ENCODE assay signal across 1 cellular context in genomic region chr1:153565529-153566374, GRCh38.
TF ChIP-seq lines count a peak whose summit lies in the region.

Gene S100A2 (minus strand): TSS chr1:153565844. CDS start chr1:153563877, 1,967 bp downstream.

TF ChIP-seq in H1, 55 proteins besides CTCF, POLR2A, EP300 and RAD21 (continued from another document):
- TF ChIP-seq JUN (IDR thresholded peaks at IDR 0.05; ENCODE audit: low read depth, low read length): no peak
- TF ChIP-seq, protein P1, sequence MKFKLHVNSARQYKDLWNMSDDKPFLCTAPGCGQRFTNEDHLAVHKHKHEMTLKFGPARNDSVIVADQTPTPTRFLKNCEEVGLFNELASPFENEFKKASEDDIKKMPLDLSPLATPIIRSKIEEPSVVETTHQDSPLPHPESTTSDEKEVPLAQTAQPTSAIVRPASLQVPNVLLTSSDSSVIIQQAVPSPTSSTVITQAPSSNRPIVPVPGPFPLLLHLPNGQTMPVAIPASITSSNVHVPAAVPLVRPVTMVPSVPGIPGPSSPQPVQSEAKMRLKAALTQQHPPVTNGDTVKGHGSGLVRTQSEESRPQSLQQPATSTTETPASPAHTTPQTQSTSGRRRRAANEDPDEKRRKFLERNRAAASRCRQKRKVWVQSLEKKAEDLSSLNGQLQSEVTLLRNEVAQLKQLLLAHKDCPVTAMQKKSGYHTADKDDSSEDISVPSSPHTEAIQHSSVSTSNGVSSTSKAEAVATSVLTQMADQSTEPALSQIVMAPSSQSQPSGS (IDR thresholded peaks at IDR 0.05; ENCODE audit: low read length): no peak
- TF ChIP-seq, protein P2, sequence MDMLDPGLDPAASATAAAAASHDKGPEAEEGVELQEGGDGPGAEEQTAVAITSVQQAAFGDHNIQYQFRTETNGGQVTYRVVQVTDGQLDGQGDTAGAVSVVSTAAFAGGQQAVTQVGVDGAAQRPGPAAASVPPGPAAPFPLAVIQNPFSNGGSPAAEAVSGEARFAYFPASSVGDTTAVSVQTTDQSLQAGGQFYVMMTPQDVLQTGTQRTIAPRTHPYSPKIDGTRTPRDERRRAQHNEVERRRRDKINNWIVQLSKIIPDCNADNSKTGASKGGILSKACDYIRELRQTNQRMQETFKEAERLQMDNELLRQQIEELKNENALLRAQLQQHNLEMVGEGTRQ (IDR thresholded peaks at IDR 0.05; ENCODE audit: low read length): no peak
- TF ChIP-seq EGR1 (IDR thresholded peaks at IDR 0.05; ENCODE audit: borderline replicate concordance, low read depth, low read length): no peak
- no peak for TF ChIP-seq SP4 (IDR thresholded peaks at IDR 0.05; ENCODE audit: low read length)
- TF ChIP-seq RXRA (IDR thresholded peaks at IDR 0.05; ENCODE audit: insufficient read depth, low read depth, low read length): no peak
- no peak for TF ChIP-seq SP2 (IDR thresholded peaks at IDR 0.05; ENCODE audit: low read length)
- TF ChIP-seq PHF8 (conservative IDR thresholded peaks at IDR 0.05; ENCODE audit: low read depth, low read length): no peak
- TF ChIP-seq BRCA1 (IDR thresholded peaks at IDR 0.05; ENCODE audit: low read depth, low read length): no peak
